In genomic region chr22:37634505-37635002, GRCh38 we compare ENCODE assay signal across 8 cellular contexts. TPM values are rescaled to one million over a fixed set of nuclear protein-coding genes. Genes with fewer than 3 reads are reported as not detected.
DNase-seq lines count a peak whose midpoint lies in the region; ATAC-seq and TF ChIP-seq lines count a peak whose summit lies in the region.

No MANE protein-coding gene starts in this region.

- peak overlapping the region; percentile 92 for H3K27ac Mint-ChIP-seq in CD8-positive, alpha-beta T cell

- H3K9me3 ChIP-seq in CD8-positive, alpha-beta T cell (ENCODE audit: low read length), result no peaks in the 10 kb centered on the region
- no peaks in the 10 kb centered on the region for H3K9me3 ChIP-seq in NT2/D1 (ENCODE audit: insufficient read depth, low read length)
- no peaks in the 10 kb centered on the region for H3K9me3 ChIP-seq in neuronal stem cell (replicated peaks in 1 of 2; ENCODE audit: control insufficient read depth in 2 of 2, insufficient read depth in 1 of 2, low read depth in 1 of 2, low read length in 2 of 2)
- H3K9me3 ChIP-seq in HAP-1, result no peaks in the 10 kb centered on the region

- peak overlapping the region; percentile 34 for H3K4me3 ChIP-seq in CD8-positive, alpha-beta T cell (ENCODE audit: low read depth, low read length)
- no peak overlapping the region for H3K4me3 ChIP-seq in NT2/D1 (ENCODE audit: insufficient read length, low read depth)
- H3K4me3 ChIP-seq in choroid plexus epithelial cell (ENCODE audit: low read depth, low read length), result peak overlapping the region; percentile 9
- no peak overlapping the region for H3K4me3 ChIP-seq in neuronal stem cell (ENCODE audit: low read length in 2 of 2)
- no peak overlapping the region for H3K4me3 ChIP-seq in HAP-1

- no peaks in the 10 kb centered on the region for H3K9me3 Mint-ChIP-seq in CD8-positive, alpha-beta T cell

- H3K4ac ChIP-seq in neuronal stem cell (ENCODE audit: low read length), result peak overlapping the region; percentile 84

- peak overlapping the region; percentile 73 for H3K4me3 Mint-ChIP-seq in CD8-positive, alpha-beta T cell

- peak overlapping the region; percentile 82 for H2AFZ ChIP-seq in neuronal stem cell (ENCODE audit: low read length)

- no peak for ATAC-seq in CD8-positive, alpha-beta T cell
- no peak for ATAC-seq in GM21360 (IDR thresholded peaks at IDR 0.05; ENCODE audit: unreplicated experiment)

- H4K8ac ChIP-seq in neuronal stem cell (ENCODE audit: low read depth, low read length), result no peak overlapping the region

- H3K27me3 Mint-ChIP-seq in CD8-positive, alpha-beta T cell (ENCODE audit: low read depth), result no peaks in the 10 kb centered on the region

- H3K14ac ChIP-seq in neuronal stem cell (ENCODE audit: low read length), result no peak overlapping the region

- no peak overlapping the region for H2BK15ac ChIP-seq in neuronal stem cell (ENCODE audit: low read length)

- H2BK12ac ChIP-seq in neuronal stem cell (ENCODE audit: low read length), result peak overlapping the region; percentile 51

- peaks cover 10% of the 10 kb centered on the region for H3K36me3 Mint-ChIP-seq in CD8-positive, alpha-beta T cell

- H2AK5ac ChIP-seq in neuronal stem cell (ENCODE audit: low read depth, low read length), result peak overlapping the region; percentile 61

- POLR2A ChIA-PET in CD8-positive, alpha-beta T cell (lab: Charles Lee), result interaction anchor here (1.8 to 11.0 kb wide), 4 partner anchors 6 to 26 kb away, joined by 7 to 123 read pairs (median 14); partner anchors contain the start of genes GGA1, PDXP and SH3BP1

- H3K36me3 ChIP-seq in CD8-positive, alpha-beta T cell (ENCODE audit: insufficient read depth, low read length), result no peaks in the 10 kb centered on the region
- peaks cover 35% of the 10 kb centered on the region for H3K36me3 ChIP-seq in NT2/D1 (ENCODE audit: insufficient read depth, insufficient read length, low read length)
- H3K36me3 ChIP-seq in neuronal stem cell (replicated peaks in 1 of 2; ENCODE audit: control insufficient read depth in 2 of 2, insufficient read depth in 2 of 2, low read length in 2 of 2), result peaks cover 16 to 34% of the 10 kb centered on the region in 2 donors
- H3K36me3 ChIP-seq in HAP-1 (replicated peaks), result peaks cover 5% of the 10 kb centered on the region

- peak overlapping the region; percentile 39 for H3K27ac ChIP-seq in CD8-positive, alpha-beta T cell (ENCODE audit: low read depth, low read length)
- peak overlapping the region; percentile 33 for H3K27ac ChIP-seq in neuronal stem cell (replicated peaks; ENCODE audit: low read length)

- no peak overlapping the region for H2BK120ac ChIP-seq in neuronal stem cell (ENCODE audit: low read depth, low read length)

- CTCF ChIA-PET in CD8-positive, alpha-beta T cell (lab: Charles Lee), result interaction anchor here (54.2 to 64.7 kb wide), 2 partner anchors 9 to 27 kb away, joined by 2176 read pairs; partner anchors contain the start of genes GGA1, LGALS1, NOL12 and PDXP

- peak overlapping the region; percentile 74 for H3K9ac ChIP-seq in NT2/D1 (ENCODE audit: insufficient read length, low read depth)
- H3K9ac ChIP-seq in neuronal stem cell (ENCODE audit: low read depth, low read length, poor library complexity), result no peak overlapping the region

- no peaks in the 10 kb centered on the region for H3K79me1 ChIP-seq in neuronal stem cell (ENCODE audit: low read depth, low read length)

- H3K4me1 Mint-ChIP-seq in CD8-positive, alpha-beta T cell (ENCODE audit: low read depth), result peaks cover 73% of the 10 kb centered on the region

- TF ChIP-seq CTCF in CD8-positive, alpha-beta T cell (IDR thresholded peaks at IDR 0.05), result no peak
- peak; percentile 44 for TF ChIP-seq CTCF in choroid plexus epithelial cell (conservative IDR thresholded peaks at IDR 0.05; ENCODE audit: low read depth, low read length)

- no peak overlapping the region for H4K91ac ChIP-seq in neuronal stem cell (ENCODE audit: low read depth, low read length, poor library complexity)

- peaks cover 85% of the 10 kb centered on the region for H3K4me1 ChIP-seq in CD8-positive, alpha-beta T cell (ENCODE audit: insufficient read depth, low read length)
- H3K4me1 ChIP-seq in NT2/D1 (ENCODE audit: insufficient read depth, insufficient read length) (peaks cover 36% of the 10 kb centered on the region), neuronal stem cell (ENCODE audit: control insufficient read depth in 2 of 2, insufficient read depth in 1 of 2, low read depth in 1 of 2, low read length in 2 of 2) (peaks cover 20 to 30% of the 10 kb centered on the region in 2 donors), HAP-1 (peaks cover 3% of the 10 kb centered on the region; the same call in 1 of the 2 replicates)

- H3K27me3 ChIP-seq in CD8-positive, alpha-beta T cell (ENCODE audit: insufficient read depth, low read length), result no peaks in the 10 kb centered on the region
- H3K27me3 ChIP-seq in NT2/D1 (ENCODE audit: insufficient read depth, insufficient read length) (no peaks in the 10 kb centered on the region), neuronal stem cell (ENCODE audit: control insufficient read depth in 3 of 3, insufficient read depth in 3 of 3, low read depth in 1 of 3, low read length in 3 of 3) (no peaks in the 10 kb centered on the region), HAP-1 (ENCODE audit: low read depth) (no peaks in the 10 kb centered on the region)

- peak overlapping the region; percentile 72 for H3K18ac ChIP-seq in neuronal stem cell (ENCODE audit: low read length)

- H3K23ac ChIP-seq in neuronal stem cell (ENCODE audit: low read depth, low read length, poor library complexity), result no peak overlapping the region

- no CpG with 5 or more reads among the region's 6 CpGs for WGBS in neuronal stem cell (ENCODE audit: extremely low coverage in 2 of 2, insufficient read length in 2 of 2, insufficient replicate concordance in 1 of 2), 2 donors

- in situ Hi-C loops in HAP-1 (cut with MboI; ENCODE audit: low sequenced_read_pairs), result no loop called here

- H2BK5ac ChIP-seq in neuronal stem cell (ENCODE audit: low read length), result no peak overlapping the region

- no peak for DNase-seq in CD8-positive, alpha-beta T cell
- DNase-seq in NT2/D1 (ENCODE audit: low read depth, low spot score), result no peak
- no peak for DNase-seq in choroid plexus epithelial cell (ENCODE audit: low read depth)
- DNase-seq in neuronal stem cell (ENCODE audit: low spot score), result no peak
- no peak for DNase-seq in DMS53 (lab: John Stamatoyannopoulos, UW)
- no peak for DNase-seq in HAP-1 (ENCODE audit: low spot score in 2 of 2)
- DNase-seq in DMS79 (lab: John Stamatoyannopoulos, UW), result no peak

- H3K4me2 ChIP-seq in neuronal stem cell (ENCODE audit: insufficient read depth, low read length, poor library complexity, severe bottlenecking), result no peak overlapping the region

- intact Hi-C loops in CD8-positive, alpha-beta T cell (cut with DNase I, micrococcal nuclease), result no loop called here

RNA-seq across cellular contexts. Expression of gene SH3BP1, which starts 4.9 kb away (rescaled TPM):
- 10 to 100 TPM; 51.5 to 52.9 TPM for total RNA-seq in CD8-positive, alpha-beta T cell
- polyA plus RNA-seq in neuronal stem cell (2013, experiment 1 of 2), result 14.6 TPM
- 14.3 TPM for polyA plus RNA-seq in neuronal stem cell (2013, experiment 2 of 2)

RNA-seq across cellular contexts. Expression of gene PDXP, which starts 24.0 kb away (rescaled TPM):
- total RNA-seq in CD8-positive, alpha-beta T cell, result 1 to 10 TPM; 2.4 to 3.2 TPM
- polyA plus RNA-seq in neuronal stem cell (2013, experiment 1 of 2), result 46.4 TPM
- 44.0 TPM for polyA plus RNA-seq in neuronal stem cell (2013, experiment 2 of 2)

RNA-seq across cellular contexts. Expression of gene GGA1, which starts 25.9 kb away (rescaled TPM):
- total RNA-seq in CD8-positive, alpha-beta T cell, result 10 to 100 TPM; 66.0 to 69.1 TPM
- 32.1 TPM for polyA plus RNA-seq in neuronal stem cell (2013, experiment 1 of 2)
- 31.4 TPM for polyA plus RNA-seq in neuronal stem cell (2013, experiment 2 of 2)

RNA-seq across cellular contexts. Expression of gene LGALS1, which starts 40.9 kb away (rescaled TPM):
- total RNA-seq in CD8-positive, alpha-beta T cell, result 10 to 100 TPM; 20.8 to 29.4 TPM
- polyA plus RNA-seq in neuronal stem cell (2013, experiment 1 of 2), result 41.9 TPM
- 44.2 TPM for polyA plus RNA-seq in neuronal stem cell (2013, experiment 2 of 2)

RNA-seq across cellular contexts. Expression of gene NOL12, which starts 51.6 kb away (rescaled TPM):
- total RNA-seq in CD8-positive, alpha-beta T cell, result 10 to 100 TPM; 25.1 to 29.1 TPM
- polyA plus RNA-seq in neuronal stem cell (2013, experiment 1 of 2), result 22.6 TPM
- 19.5 TPM for polyA plus RNA-seq in neuronal stem cell (2013, experiment 2 of 2)

Comparison
In these comparisons a context has a peak if more than half of its experiments do, and no peak if none do; other contexts are left out.
1. H3K4me3 ChIP-seq: peak in CD8-positive, alpha-beta T cell (single experiment) and choroid plexus epithelial cell (single experiment); none in NT2/D1 (single experiment), neuronal stem cell (0 of 2) and HAP-1 (single experiment).